14 cellular contexts compared by ENCODE assay signal in genomic region chr2:174613545-174613944, GRCh38. TPM values are rescaled to one million over a fixed set of nuclear protein-coding genes. Genes with fewer than 3 reads are reported as not detected.
DNase-seq lines count a peak whose midpoint lies in the region; ATAC-seq and TF ChIP-seq lines count a peak whose summit lies in the region.
"Had no signal": no experiment of that assay in that cellular context is flagged by ENCODE, and none has a peak within 500 bp of the region (broad histone marks: within the 10 kb centered on the region; RNA-seq: fewer than 3 reads in every experiment).

No MANE protein-coding gene starts in this region.

- H4K8ac ChIP-seq in neuronal stem cell (ENCODE audit: low read depth, low read length) = no peak overlapping the region

- H3K9ac ChIP-seq in neuronal stem cell (ENCODE audit: low read depth, low read length, poor library complexity) (no peak overlapping the region), MM.1S (ENCODE audit: low read length) (no peak overlapping the region)

- no peak overlapping the region for H4K91ac ChIP-seq in neuronal stem cell (ENCODE audit: low read depth, low read length, poor library complexity)

- no peak overlapping the region for H2BK120ac ChIP-seq in neuronal stem cell (ENCODE audit: low read depth, low read length)

- H3F3A ChIP-seq in MM.1S (ENCODE audit: insufficient read depth, low read length) = peaks cover 25% of the 10 kb centered on the region

- H2AK5ac ChIP-seq in neuronal stem cell (ENCODE audit: low read depth, low read length) = no peak overlapping the region

- H3K36me3 Mint-ChIP-seq in activated naive CD4-positive, alpha-beta T cell treated with anti-CD3 and anti-CD28 coated beads, Interleukin-2, amount 50 U/mL, for 24 hours = peaks cover 13% of the 10 kb centered on the region
- H3K36me3 Mint-ChIP-seq in dendritic cell treated with granulocyte-macrophage colony-stimulating factor and Interleukin-4, amounts not matched to agents 40 ng/mL and 50 ng/mL, for 4 days (ENCODE audit: low read depth) = peaks cover 78% of the 10 kb centered on the region
- H3K36me3 Mint-ChIP-seq in stimulated activated memory B cell treated with anti-CD40 and anti-IgM and Interleukin-4, amounts not matched to agents 10 μg/mL and 1 μg/mL and 100 μg/mL, for 72 hours = peaks cover 39% of the 10 kb centered on the region

- H3K36me3 ChIP-seq in OCI-LY7 (ENCODE audit: insufficient read depth, low read length) = peaks cover 23% of the 10 kb centered on the region
- peaks cover 2 to 7% of the 10 kb centered on the region in 2 donors for H3K36me3 ChIP-seq in neuronal stem cell (replicated peaks in 1 of 2; ENCODE audit: control insufficient read depth in 2 of 2, insufficient read depth in 2 of 2, low read length in 2 of 2)
- H3K36me3 ChIP-seq in MM.1S (replicated peaks; ENCODE audit: insufficient read depth, low read length) = no peaks in the 10 kb centered on the region

- H4K20me1 ChIP-seq in OCI-LY7 (ENCODE audit: insufficient read depth, low read length) (no peaks in the 10 kb centered on the region), MM.1S (ENCODE audit: insufficient read depth, low read length) (no peaks in the 10 kb centered on the region)

- H3K9me2 ChIP-seq in OCI-LY7 (ENCODE audit: insufficient read depth, low read length) (no peaks in the 10 kb centered on the region), MM.1S (replicated peaks; ENCODE audit: insufficient read depth, low read length) (no peaks in the 10 kb centered on the region)

- no TSS peak for BruUV-seq in OCI-LY7 (replicated peaks; lab: Mats Ljungman, UMichigan)

- POLR2A ChIA-PET in OCI-LY7 (lab: Charles Lee) = interaction anchor here (0.6 to 11.0 kb wide), 6 partner anchors 10 to 466 kb away, joined by 3 to 185 read pairs (median 10); partner anchors contain the start of gene WIPF1

- no peaks in the 10 kb centered on the region for H3K9me3 Mint-ChIP-seq in activated naive CD4-positive, alpha-beta T cell treated with anti-CD3 and anti-CD28 coated beads, Interleukin-2, amount 50 U/mL, for 24 hours
- no peaks in the 10 kb centered on the region for H3K9me3 Mint-ChIP-seq in dendritic cell treated with granulocyte-macrophage colony-stimulating factor and Interleukin-4, amounts not matched to agents 40 ng/mL and 50 ng/mL, for 4 days
- no peaks in the 10 kb centered on the region for H3K9me3 Mint-ChIP-seq in stimulated activated memory B cell treated with anti-CD40 and anti-IgM and Interleukin-4, amounts not matched to agents 10 μg/mL and 1 μg/mL and 100 μg/mL, for 72 hours

- no peak overlapping the region for H3K23ac ChIP-seq in neuronal stem cell (ENCODE audit: low read depth, low read length, poor library complexity)

- no peak overlapping the region for H3K14ac ChIP-seq in neuronal stem cell (ENCODE audit: low read length)

- no peak overlapping the region for H2BK5ac ChIP-seq in neuronal stem cell (ENCODE audit: low read length)

- no peak overlapping the region for H3K4me3 Mint-ChIP-seq in activated naive CD4-positive, alpha-beta T cell treated with anti-CD3 and anti-CD28 coated beads, Interleukin-2, amount 50 U/mL, for 24 hours
- no peak overlapping the region for H3K4me3 Mint-ChIP-seq in dendritic cell treated with granulocyte-macrophage colony-stimulating factor and Interleukin-4, amounts not matched to agents 40 ng/mL and 50 ng/mL, for 4 days
- H3K4me3 Mint-ChIP-seq in stimulated activated memory B cell treated with anti-CD40 and anti-IgM and Interleukin-4, amounts not matched to agents 10 μg/mL and 1 μg/mL and 100 μg/mL, for 72 hours = no peak overlapping the region

- H2AFZ ChIP-seq in OCI-LY7 (ENCODE audit: low read length) = no peak overlapping the region
- no peak overlapping the region for H2AFZ ChIP-seq in neuronal stem cell (ENCODE audit: low read length)
- H2AFZ ChIP-seq in MM.1S (ENCODE audit: low read length) = no peak overlapping the region

- intact Hi-C loops in OCI-LY7 (cut with micrococcal nuclease; ENCODE audit: unreplicated experiment) = no loop called here
- intact Hi-C loops in dendritic cell treated with granulocyte-macrophage colony-stimulating factor and Interleukin-4, amounts not matched to agents 40 ng/mL and 50 ng/mL, for 4 days (cut with micrococcal nuclease) = no loop called here

- H3K27ac ChIP-seq in OCI-LY7 (ENCODE audit: low read depth, low read length, poor library complexity, severe bottlenecking) (no peak overlapping the region), neuronal stem cell (replicated peaks; ENCODE audit: low read length) (no peak overlapping the region), MM.1S (ENCODE audit: low read length) (no peak overlapping the region)
- H3K27ac ChIP-seq: VCaP had no signal

- no peak overlapping the region for H2BK15ac ChIP-seq in neuronal stem cell (ENCODE audit: low read length)

- no peak for DNase-seq in activated naive CD4-positive, alpha-beta T cell treated with Interleukin-2 at 50 U/mL for 16 hours
- DNase-seq in OCI-LY7 (ENCODE audit: low spot score) (no peak), neuronal stem cell (ENCODE audit: low spot score) (no peak), MM.1S (no peak)
- DNase-seq: central memory CD4-positive, alpha-beta T cell; DMS 273 treated with DMSO at 0.1 percent for 48 hours; NCI-H1436; stimulated activated CD4-positive, alpha-beta T cell treated with anti-CD3 and anti-CD28 coated beads, Interleukin-15, amount 100 ng/mL, for 24 hours; substantia nigra had no signal

- CTCF ChIA-PET in OCI-LY7 (lab: Charles Lee; ENCODE audit: unreplicated experiment) = interaction anchor here (1.0 to 1.4 kb wide), 2 partner anchors 15 to 20 kb away, joined by 3 read pairs; no protein-coding TSS in a partner anchor

- H3K4ac ChIP-seq in neuronal stem cell (ENCODE audit: low read length) = no peak overlapping the region

- H3K79me1 ChIP-seq in neuronal stem cell (ENCODE audit: low read depth, low read length) = no peaks in the 10 kb centered on the region

- H3K4me3 ChIP-seq in OCI-LY7 (ENCODE audit: low read depth, low read length, poor library complexity, severe bottlenecking) = no peak overlapping the region
- no peak overlapping the region for H3K4me3 ChIP-seq in neuronal stem cell (ENCODE audit: low read length in 2 of 2)
- H3K4me3 ChIP-seq in MM.1S (ENCODE audit: low read length) = no peak overlapping the region

- H3K9me3 ChIP-seq in OCI-LY7 (ENCODE audit: low read length) (no peaks in the 10 kb centered on the region), neuronal stem cell (replicated peaks in 1 of 2; ENCODE audit: control insufficient read depth in 2 of 2, insufficient read depth in 1 of 2, low read depth in 1 of 2, low read length in 2 of 2) (peaks cover 0 to 2% of the 10 kb centered on the region in 2 donors), MM.1S (replicated peaks; ENCODE audit: insufficient read depth, low read length) (no peaks in the 10 kb centered on the region)

- H3K27me3 ChIP-seq in neuronal stem cell (ENCODE audit: control insufficient read depth in 3 of 3, insufficient read depth in 3 of 3, low read depth in 1 of 3, low read length in 3 of 3) = no peaks in the 10 kb centered on the region
- no peaks in the 10 kb centered on the region for H3K27me3 ChIP-seq in MM.1S (replicated peaks; ENCODE audit: insufficient read depth, low read length)

- H3K27me3 Mint-ChIP-seq in activated naive CD4-positive, alpha-beta T cell treated with anti-CD3 and anti-CD28 coated beads, Interleukin-2, amount 50 U/mL, for 24 hours = no peaks in the 10 kb centered on the region
- no peaks in the 10 kb centered on the region for H3K27me3 Mint-ChIP-seq in dendritic cell treated with granulocyte-macrophage colony-stimulating factor and Interleukin-4, amounts not matched to agents 40 ng/mL and 50 ng/mL, for 4 days
- no peaks in the 10 kb centered on the region for H3K27me3 Mint-ChIP-seq in stimulated activated memory B cell treated with anti-CD40 and anti-IgM and Interleukin-4, amounts not matched to agents 10 μg/mL and 1 μg/mL and 100 μg/mL, for 72 hours

- TF ChIP-seq CTCF in OCI-LY7 (conservative IDR thresholded peaks at IDR 0.05; ENCODE audit: low read length) (no peak), MM.1S (IDR thresholded peaks at IDR 0.05; ENCODE audit: low read length) (no peak)

- no peak overlapping the region for H2BK12ac ChIP-seq in neuronal stem cell (ENCODE audit: low read length)

- H3K18ac ChIP-seq in neuronal stem cell (ENCODE audit: low read length) = no peak overlapping the region

- WGBS in neuronal stem cell (ENCODE audit: extremely low coverage in 2 of 2, insufficient read length in 2 of 2, insufficient replicate concordance in 1 of 2), 2 donors = no CpG with 5 or more reads among the region's 2 CpGs

- H3K79me2 ChIP-seq in OCI-LY7 (ENCODE audit: insufficient read depth, low read depth, low read length) = peaks cover 20% of the 10 kb centered on the region; the same call in 1 of the 2 replicates
- H3K79me2 ChIP-seq in MM.1S (ENCODE audit: low read length) = peaks cover 82% of the 10 kb centered on the region

- H3K4me1 Mint-ChIP-seq in activated naive CD4-positive, alpha-beta T cell treated with anti-CD3 and anti-CD28 coated beads, Interleukin-2, amount 50 U/mL, for 24 hours = peaks cover 99% of the 10 kb centered on the region
- H3K4me1 Mint-ChIP-seq in dendritic cell treated with granulocyte-macrophage colony-stimulating factor and Interleukin-4, amounts not matched to agents 40 ng/mL and 50 ng/mL, for 4 days (ENCODE audit: low read depth) = peaks cover 76% of the 10 kb centered on the region
- peaks cover 90% of the 10 kb centered on the region for H3K4me1 Mint-ChIP-seq in stimulated activated memory B cell treated with anti-CD40 and anti-IgM and Interleukin-4, amounts not matched to agents 10 μg/mL and 1 μg/mL and 100 μg/mL, for 72 hours

- peaks cover 85% of the 10 kb centered on the region for H3K4me1 ChIP-seq in OCI-LY7 (ENCODE audit: insufficient read depth, low read length, poor library complexity, severe bottlenecking)
- peaks cover 0 to 4% of the 10 kb centered on the region in 2 donors for H3K4me1 ChIP-seq in neuronal stem cell (ENCODE audit: control insufficient read depth in 2 of 2, insufficient read depth in 1 of 2, low read depth in 1 of 2, low read length in 2 of 2)
- H3K4me1 ChIP-seq in MM.1S (ENCODE audit: low read length) = peaks cover 66% of the 10 kb centered on the region

- no peak for ATAC-seq in stimulated activated memory B cell treated with anti-CD40 and anti-IgM and Interleukin-4, amounts not matched to agents 10 μg/mL and 1 μg/mL and 100 μg/mL, for 72 hours
- no peak for ATAC-seq in HG02610 (IDR thresholded peaks at IDR 0.05; ENCODE audit: unreplicated experiment)

- H3K4me2 ChIP-seq in OCI-LY7 (ENCODE audit: low read length) = peak overlapping the region; percentile 18; the same call in 1 of the 2 replicates
- no peak overlapping the region for H3K4me2 ChIP-seq in neuronal stem cell (ENCODE audit: insufficient read depth, low read length, poor library complexity, severe bottlenecking)
- H3K4me2 ChIP-seq in MM.1S (ENCODE audit: low read depth, low read length) = no peak overlapping the region

- peak overlapping the region; percentile 90 for H3K27ac Mint-ChIP-seq in activated naive CD4-positive, alpha-beta T cell treated with anti-CD3 and anti-CD28 coated beads, Interleukin-2, amount 50 U/mL, for 24 hours
- peak overlapping the region; percentile 30 for H3K27ac Mint-ChIP-seq in dendritic cell treated with granulocyte-macrophage colony-stimulating factor and Interleukin-4, amounts not matched to agents 40 ng/mL and 50 ng/mL, for 4 days
- H3K27ac Mint-ChIP-seq in stimulated activated memory B cell treated with anti-CD40 and anti-IgM and Interleukin-4, amounts not matched to agents 10 μg/mL and 1 μg/mL and 100 μg/mL, for 72 hours = peak overlapping the region; percentile 96

RNA-seq across cellular contexts. Expression of gene WIPF1, which starts 15.9 kb away (rescaled TPM):
- total RNA-seq in OCI-LY7 (2014; rRNA removed; shearing (Covaris generic)) = 22.7 and 27.1 TPM in 2 replicates
- 183 and 192 TPM in 2 replicates for total RNA-seq in OCI-LY7 (2022)
- 20.8 TPM for polyA plus RNA-seq in neuronal stem cell (2013, experiment 1 of 2)
- 21.6 TPM for polyA plus RNA-seq in neuronal stem cell (2013, experiment 2 of 2)

Comparison
In these comparisons a context has a peak if more than half of its experiments do, and no peak if none do; other contexts are left out.
1. H3K27ac Mint-ChIP-seq: peak in every context shown above with its lines; median percentile 96 in stimulated activated memory B cell treated with anti-CD40 and anti-IgM and Interleukin-4, amounts not matched to agents 10 μg/mL and 1 μg/mL and 100 μg/mL, for 72 hours; 90 in activated naive CD4-positive, alpha-beta T cell treated with anti-CD3 and anti-CD28 coated beads, Interleukin-2, amount 50 U/mL, for 24 hours; 30 in dendritic cell treated with granulocyte-macrophage colony-stimulating factor and Interleukin-4, amounts not matched to agents 40 ng/mL and 50 ng/mL, for 4 days.